Comparison of ENCODE assay signal across 1 cellular context in the genomic region with DNA sequence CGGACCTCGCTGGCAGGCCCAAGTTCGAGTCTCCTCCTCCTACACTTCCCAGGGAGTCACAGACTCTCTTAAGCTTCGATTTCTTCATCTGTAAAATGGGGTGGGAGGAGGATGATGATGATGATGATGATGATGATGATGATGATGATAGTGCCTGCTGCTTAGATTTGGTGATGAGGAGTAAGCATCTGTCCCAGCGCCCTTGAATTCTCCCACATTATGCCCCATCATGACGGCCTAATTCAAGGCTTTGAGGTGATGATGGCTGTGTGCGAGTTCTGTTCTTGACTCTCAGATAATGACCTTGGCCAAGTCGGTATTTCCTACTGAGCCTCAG.
TF ChIP-seq lines count a peak whose summit lies in the region.

No MANE protein-coding gene starts in this region.

TF ChIP-seq in GM23338, 12 proteins besides CTCF, POLR2A, EP300 and RAD21:
- TF ChIP-seq EZH2phosphoT487 (IDR thresholded peaks at IDR 0.05; ENCODE audit: unreplicated experiment) = no peak
- no peak for TF ChIP-seq CREB1 (CRISPR knock-in tag; IDR thresholded peaks at IDR 0.05; ENCODE audit: low read depth)
- TF ChIP-seq, protein P1, sequence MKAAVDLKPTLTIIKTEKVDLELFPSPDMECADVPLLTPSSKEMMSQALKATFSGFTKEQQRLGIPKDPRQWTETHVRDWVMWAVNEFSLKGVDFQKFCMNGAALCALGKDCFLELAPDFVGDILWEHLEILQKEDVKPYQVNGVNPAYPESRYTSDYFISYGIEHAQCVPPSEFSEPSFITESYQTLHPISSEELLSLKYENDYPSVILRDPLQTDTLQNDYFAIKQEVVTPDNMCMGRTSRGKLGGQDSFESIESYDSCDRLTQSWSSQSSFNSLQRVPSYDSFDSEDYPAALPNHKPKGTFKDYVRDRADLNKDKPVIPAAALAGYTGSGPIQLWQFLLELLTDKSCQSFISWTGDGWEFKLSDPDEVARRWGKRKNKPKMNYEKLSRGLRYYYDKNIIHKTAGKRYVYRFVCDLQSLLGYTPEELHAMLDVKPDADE (IDR thresholded peaks at IDR 0.05) = no peak
- TF ChIP-seq, protein P2, sequence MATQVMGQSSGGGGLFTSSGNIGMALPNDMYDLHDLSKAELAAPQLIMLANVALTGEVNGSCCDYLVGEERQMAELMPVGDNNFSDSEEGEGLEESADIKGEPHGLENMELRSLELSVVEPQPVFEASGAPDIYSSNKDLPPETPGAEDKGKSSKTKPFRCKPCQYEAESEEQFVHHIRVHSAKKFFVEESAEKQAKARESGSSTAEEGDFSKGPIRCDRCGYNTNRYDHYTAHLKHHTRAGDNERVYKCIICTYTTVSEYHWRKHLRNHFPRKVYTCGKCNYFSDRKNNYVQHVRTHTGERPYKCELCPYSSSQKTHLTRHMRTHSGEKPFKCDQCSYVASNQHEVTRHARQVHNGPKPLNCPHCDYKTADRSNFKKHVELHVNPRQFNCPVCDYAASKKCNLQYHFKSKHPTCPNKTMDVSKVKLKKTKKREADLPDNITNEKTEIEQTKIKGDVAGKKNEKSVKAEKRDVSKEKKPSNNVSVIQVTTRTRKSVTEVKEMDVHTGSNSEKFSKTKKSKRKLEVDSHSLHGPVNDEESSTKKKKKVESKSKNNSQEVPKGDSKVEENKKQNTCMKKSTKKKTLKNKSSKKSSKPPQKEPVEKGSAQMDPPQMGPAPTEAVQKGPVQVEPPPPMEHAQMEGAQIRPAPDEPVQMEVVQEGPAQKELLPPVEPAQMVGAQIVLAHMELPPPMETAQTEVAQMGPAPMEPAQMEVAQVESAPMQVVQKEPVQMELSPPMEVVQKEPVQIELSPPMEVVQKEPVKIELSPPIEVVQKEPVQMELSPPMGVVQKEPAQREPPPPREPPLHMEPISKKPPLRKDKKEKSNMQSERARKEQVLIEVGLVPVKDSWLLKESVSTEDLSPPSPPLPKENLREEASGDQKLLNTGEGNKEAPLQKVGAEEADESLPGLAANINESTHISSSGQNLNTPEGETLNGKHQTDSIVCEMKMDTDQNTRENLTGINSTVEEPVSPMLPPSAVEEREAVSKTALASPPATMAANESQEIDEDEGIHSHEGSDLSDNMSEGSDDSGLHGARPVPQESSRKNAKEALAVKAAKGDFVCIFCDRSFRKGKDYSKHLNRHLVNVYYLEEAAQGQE (IDR thresholded peaks at IDR 0.05; ENCODE audit: unreplicated experiment) = no peak
- no peak for TF ChIP-seq JUNB (IDR thresholded peaks at IDR 0.05; ENCODE audit: unreplicated experiment)
- no peak for TF ChIP-seq ZNF114 (CRISPR knock-in tag; IDR thresholded peaks at IDR 0.05)
- TF ChIP-seq, protein P3, sequence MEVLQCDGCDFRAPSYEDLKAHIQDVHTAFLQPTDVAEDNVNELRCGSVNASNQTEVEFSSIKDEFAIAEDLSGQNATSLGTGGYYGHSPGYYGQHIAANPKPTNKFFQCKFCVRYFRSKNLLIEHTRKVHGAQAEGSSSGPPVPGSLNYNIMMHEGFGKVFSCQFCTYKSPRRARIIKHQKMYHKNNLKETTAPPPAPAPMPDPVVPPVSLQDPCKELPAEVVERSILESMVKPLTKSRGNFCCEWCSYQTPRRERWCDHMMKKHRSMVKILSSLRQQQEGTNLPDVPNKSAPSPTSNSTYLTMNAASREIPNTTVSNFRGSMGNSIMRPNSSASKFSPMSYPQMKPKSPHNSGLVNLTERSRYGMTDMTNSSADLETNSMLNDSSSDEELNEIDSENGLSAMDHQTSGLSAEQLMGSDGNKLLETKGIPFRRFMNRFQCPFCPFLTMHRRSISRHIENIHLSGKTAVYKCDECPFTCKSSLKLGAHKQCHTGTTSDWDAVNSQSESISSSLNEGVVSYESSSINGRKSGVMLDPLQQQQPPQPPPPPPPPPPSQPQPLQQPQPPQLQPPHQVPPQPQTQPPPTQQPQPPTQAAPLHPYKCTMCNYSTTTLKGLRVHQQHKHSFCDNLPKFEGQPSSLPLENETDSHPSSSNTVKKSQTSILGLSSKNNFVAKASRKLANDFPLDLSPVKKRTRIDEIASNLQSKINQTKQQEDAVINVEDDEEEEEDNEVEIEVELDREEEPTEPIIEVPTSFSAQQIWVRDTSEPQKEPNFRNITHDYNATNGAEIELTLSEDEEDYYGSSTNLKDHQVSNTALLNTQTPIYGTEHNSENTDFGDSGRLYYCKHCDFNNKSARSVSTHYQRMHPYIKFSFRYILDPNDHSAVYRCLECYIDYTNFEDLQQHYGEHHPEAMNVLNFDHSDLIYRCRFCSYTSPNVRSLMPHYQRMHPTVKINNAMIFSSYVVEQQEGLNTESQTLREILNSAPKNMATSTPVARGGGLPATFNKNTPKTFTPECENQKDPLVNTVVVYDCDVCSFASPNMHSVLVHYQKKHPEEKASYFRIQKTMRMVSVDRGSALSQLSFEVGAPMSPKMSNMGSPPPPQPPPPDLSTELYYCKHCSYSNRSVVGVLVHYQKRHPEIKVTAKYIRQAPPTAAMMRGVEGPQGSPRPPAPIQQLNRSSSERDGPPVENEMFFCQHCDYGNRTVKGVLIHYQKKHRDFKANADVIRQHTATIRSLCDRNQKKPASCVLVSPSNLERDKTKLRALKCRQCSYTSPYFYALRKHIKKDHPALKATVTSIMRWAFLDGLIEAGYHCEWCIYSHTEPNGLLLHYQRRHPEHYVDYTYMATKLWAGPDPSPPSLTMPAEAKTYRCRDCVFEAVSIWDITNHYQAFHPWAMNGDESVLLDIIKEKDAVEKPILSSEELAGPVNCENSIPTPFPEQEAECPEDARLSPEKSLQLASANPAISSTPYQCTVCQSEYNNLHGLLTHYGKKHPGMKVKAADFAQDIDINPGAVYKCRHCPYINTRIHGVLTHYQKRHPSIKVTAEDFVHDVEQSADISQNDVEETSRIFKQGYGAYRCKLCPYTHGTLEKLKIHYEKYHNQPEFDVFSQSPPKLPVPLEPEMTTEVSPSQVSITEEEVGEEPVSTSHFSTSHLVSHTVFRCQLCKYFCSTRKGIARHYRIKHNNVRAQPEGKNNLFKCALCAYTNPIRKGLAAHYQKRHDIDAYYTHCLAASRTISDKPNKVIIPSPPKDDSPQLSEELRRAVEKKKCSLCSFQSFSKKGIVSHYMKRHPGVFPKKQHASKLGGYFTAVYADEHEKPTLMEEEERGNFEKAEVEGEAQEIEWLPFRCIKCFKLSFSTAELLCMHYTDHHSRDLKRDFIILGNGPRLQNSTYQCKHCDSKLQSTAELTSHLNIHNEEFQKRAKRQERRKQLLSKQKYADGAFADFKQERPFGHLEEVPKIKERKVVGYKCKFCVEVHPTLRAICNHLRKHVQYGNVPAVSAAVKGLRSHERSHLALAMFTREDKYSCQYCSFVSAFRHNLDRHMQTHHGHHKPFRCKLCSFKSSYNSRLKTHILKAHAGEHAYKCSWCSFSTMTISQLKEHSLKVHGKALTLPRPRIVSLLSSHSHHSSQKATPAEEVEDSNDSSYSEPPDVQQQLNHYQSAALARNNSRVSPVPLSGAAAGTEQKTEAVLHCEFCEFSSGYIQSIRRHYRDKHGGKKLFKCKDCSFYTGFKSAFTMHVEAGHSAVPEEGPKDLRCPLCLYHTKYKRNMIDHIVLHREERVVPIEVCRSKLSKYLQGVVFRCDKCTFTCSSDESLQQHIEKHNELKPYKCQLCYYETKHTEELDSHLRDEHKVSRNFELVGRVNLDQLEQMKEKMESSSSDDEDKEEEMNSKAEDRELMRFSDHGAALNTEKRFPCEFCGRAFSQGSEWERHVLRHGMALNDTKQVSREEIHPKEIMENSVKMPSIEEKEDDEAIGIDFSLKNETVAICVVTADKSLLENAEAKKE (CRISPR knock-in tag; IDR thresholded peaks at IDR 0.05) = no peak
- no peak for TF ChIP-seq ZNF331 (CRISPR knock-in tag; IDR thresholded peaks at IDR 0.05; ENCODE audit: low read depth)
- TF ChIP-seq POLR2AphosphoS5 (IDR thresholded peaks at IDR 0.05; ENCODE audit: low read depth) = no peak
- no peak for TF ChIP-seq STAT1 (IDR thresholded peaks at IDR 0.05; ENCODE audit: unreplicated experiment)
- TF ChIP-seq NANOG (IDR thresholded peaks at IDR 0.05; ENCODE audit: borderline replicate concordance) = no peak
- no peak for TF ChIP-seq EZH2 (IDR thresholded peaks at IDR 0.05; ENCODE audit: low read depth, unreplicated experiment)
TF ChIP-seq in GM23338: peak in this region for 0.
